Comparison of ENCODE assay signal across 19 cellular contexts in genomic region chr20:34999021-34999451, GRCh38. TPM values are rescaled to one million over a fixed set of nuclear protein-coding genes. Genes with fewer than 3 reads are reported as not detected.
DNase-seq lines count a peak whose midpoint lies in the region; ATAC-seq and TF ChIP-seq lines count a peak whose summit lies in the region.
"Had no signal": no experiment of that assay in that cellular context is flagged by ENCODE, and none has a peak within 500 bp of the region (broad histone marks: within the 10 kb centered on the region; RNA-seq: fewer than 3 reads in every experiment).

No MANE protein-coding gene starts in this region.

- no peak overlapping the region for H2BK15ac ChIP-seq in IMR-90 (ENCODE audit: low read depth, low read length)

- CTCF ChIA-PET in Caco-2 (lab: Charles Lee): interaction anchor here (0.6 to 2.5 kb wide), 4 partner anchors 97 to 1938 kb away, joined by 3 to 13 read pairs (median 4); partner anchors contain the start of gene ACSS2
- CTCF ChIA-PET in IMR-90 (lab: Yijun Ruan, JAX): no interaction called here

- H4K8ac ChIP-seq in IMR-90 (ENCODE audit: low read depth in 2 of 2, low read length in 2 of 2): no peak overlapping the region

- H3K4me3 Mint-ChIP-seq in Caco-2 (ENCODE audit: unreplicated experiment) (no peak overlapping the region), progenitor cell of endocrine pancreas (ENCODE audit: low read depth) (no peak overlapping the region)
- no peak overlapping the region for H3K4me3 Mint-ChIP-seq in effector memory CD8-positive, alpha-beta T cell

- H3K4me1 Mint-ChIP-seq in Caco-2 (ENCODE audit: low read depth, unreplicated experiment): no peaks in the 10 kb centered on the region
- H3K4me1 Mint-ChIP-seq in effector memory CD8-positive, alpha-beta T cell (ENCODE audit: low read depth in 2 of 2): peaks cover 0 to 15% of the 10 kb centered on the region in 2 donors
- H3K4me1 Mint-ChIP-seq in progenitor cell of endocrine pancreas (ENCODE audit: low read depth): no peaks in the 10 kb centered on the region

- WGBS in IMR-90 (ENCODE audit: extremely low coverage in 2 of 2, insufficient read length in 1 of 2), 2 experiments: 94% methylated on average over 20 of the region's 25 CpGs; no CpG with 5 or more reads in 1 of the 2 experiments

- BruUV-seq in Caco-2 (replicated peaks; lab: Mats Ljungman, UMichigan) (no TSS peak), IMR-90 (replicated peaks; lab: Mats Ljungman, UMichigan) (no TSS peak)

- H3K18ac ChIP-seq in IMR-90 (ENCODE audit: low read depth, low read length): no peak overlapping the region

- in situ Hi-C loops in IMR-90 (cut with MboI; ENCODE audit: low sequenced_read_pairs): no loop called here

- H3K4me2 ChIP-seq in IMR-90 (ENCODE audit: low read depth, low read length): no peak overlapping the region

- no peak overlapping the region for H3K9ac ChIP-seq in IMR-90 (ENCODE audit: low read depth, low read length)

- no peaks in the 10 kb centered on the region for H3K4me1 ChIP-seq in Caco-2
- no peaks in the 10 kb centered on the region for H3K4me1 ChIP-seq in IMR-90 (ENCODE audit: control insufficient read depth, insufficient read depth, low read length)
- H3K4me1 ChIP-seq in vagina: no peaks in the 10 kb centered on the region
- H3K4me1 ChIP-seq: HAP-1, SJSA1 had no signal

- no peak overlapping the region for H2AK5ac ChIP-seq in IMR-90 (ENCODE audit: low read depth, low read length)

- H3K4me3 ChIP-seq in Caco-2 (ENCODE audit: low read depth, low read length) (no peak overlapping the region), IMR-90 (ENCODE audit: insufficient read depth, low read depth, low read length) (no peak overlapping the region), vagina (no peak overlapping the region)
- H3K4me3 ChIP-seq: HAP-1, SJSA1 had no signal

- no peak overlapping the region for H3K27ac ChIP-seq in IMR-90 (ENCODE audit: insufficient read depth, low read length)
- H3K27ac ChIP-seq in vagina: no peak overlapping the region
- H3K27ac ChIP-seq: HL-60, SJSA1 had no signal

- no peak overlapping the region for H2BK120ac ChIP-seq in IMR-90 (ENCODE audit: low read depth, low read length)

- no peak overlapping the region for H4K5ac ChIP-seq in IMR-90 (ENCODE audit: low read depth, low read length)

- POLR2A ChIA-PET in Caco-2 (lab: Charles Lee) (no interaction called here), IMR-90 (lab: Charles Lee; ENCODE audit: unreplicated experiment) (no interaction called here)

- no peak overlapping the region for H3K14ac ChIP-seq in IMR-90 (replicated peaks; ENCODE audit: low read depth, low read length)

- TF ChIP-seq CTCF in Caco-2 (IDR thresholded peaks at IDR 0.05; ENCODE audit: insufficient read depth in 1 of 2, low read depth in 1 of 2, low read length in 1 of 2, severe bottlenecking in 1 of 2, unreplicated experiment in 1 of 2) (no peak), IMR-90 (conservative IDR thresholded peaks at IDR 0.05; ENCODE audit: low read depth, low read length) (no peak), progenitor cell of endocrine pancreas (IDR thresholded peaks at IDR 0.05; ENCODE audit: unreplicated experiment) (no peak), vagina (IDR thresholded peaks at IDR 0.05) (no peak)

- TF ChIP-seq RAD21 in IMR-90 (IDR thresholded peaks at IDR 0.05; ENCODE audit: low read length): no peak

- dilution Hi-C loops in IMR-90 (cut with HindIII; ENCODE audit: low sequenced_read_pairs, unreplicated experiment): no loop called here

- no peak overlapping the region for H2AFZ ChIP-seq in IMR-90 (replicated peaks; ENCODE audit: low read length, poor library complexity)

- ATAC-seq in IMR-90 (ENCODE audit: low read depth): no peak
- no peak for ATAC-seq in effector memory CD8-positive, alpha-beta T cell (replicated peaks)
- ATAC-seq in SK-N-SH treated with all-trans-retinoic acid at 6 μM for 48 hours: no peak

- no peaks in the 10 kb centered on the region for H3K27me3 ChIP-seq in Caco-2 (replicated peaks; ENCODE audit: control insufficient read depth, insufficient read depth, low read length)
- no peaks in the 10 kb centered on the region for H3K27me3 ChIP-seq in IMR-90 (ENCODE audit: control insufficient read depth, insufficient read depth, low read length)
- H3K27me3 ChIP-seq in vagina: no peaks in the 10 kb centered on the region
- H3K27me3 ChIP-seq: SJSA1 had no signal

- no peak overlapping the region for H3K23ac ChIP-seq in IMR-90 (ENCODE audit: low read depth, low read length)

- TF ChIP-seq POLR2A in IMR-90 (IDR thresholded peaks at IDR 0.05; ENCODE audit: low read depth, low read length) (no peak), vagina (IDR thresholded peaks at IDR 0.05) (no peak)

- DNase-seq in Caco-2 (peak in 1 of 2 experiments; percentile 51), IMR-90 (no peak), progenitor cell of endocrine pancreas (ENCODE audit: low spot score, unreplicated experiment) (no peak), vagina (ENCODE audit: extremely low spot score in 2 of 2) (no peak), GF-D8 (lab: John Stamatoyannopoulos, UW) (no peak), D341Med (ENCODE audit: low spot score) (no peak)
- DNase-seq in effector memory CD8-positive, alpha-beta T cell: no peak
- DNase-seq: DMS53, MV-4-11, NCI-H1417 treated with DMSO at 0.1 percent for 48 hours, NCI-H2029, NCI-H2171, NCI-H446, NCI-H69, RPMI8226 had no signal

- H3K36me3 ChIP-seq in Caco-2 (ENCODE audit: control insufficient read depth, insufficient read depth, low read length) (peaks cover 16% of the 10 kb centered on the region), IMR-90 (ENCODE audit: control insufficient read depth, insufficient read depth, low read length) (peaks cover 86% of the 10 kb centered on the region), vagina (peaks cover 0 to 67% of the 10 kb centered on the region in 2 donors)

- no peaks in the 10 kb centered on the region for H3K9me1 ChIP-seq in IMR-90 (ENCODE audit: insufficient read depth, low read length)

- no peak overlapping the region for H3K56ac ChIP-seq in IMR-90 (ENCODE audit: extremely low read depth, insufficient read depth, low read length)

- H3K9me3 ChIP-seq in Caco-2 (no peaks in the 10 kb centered on the region), IMR-90 (ENCODE audit: control insufficient read depth, insufficient read depth, low read length) (no peaks in the 10 kb centered on the region), vagina (no peaks in the 10 kb centered on the region)
- H3K9me3 ChIP-seq: HAP-1, SJSA1 had no signal

- H3K27me3 Mint-ChIP-seq in Caco-2 (ENCODE audit: insufficient read depth, unreplicated experiment) (no peaks in the 10 kb centered on the region), progenitor cell of endocrine pancreas (no peaks in the 10 kb centered on the region)
- no peaks in the 10 kb centered on the region for H3K27me3 Mint-ChIP-seq in effector memory CD8-positive, alpha-beta T cell

- peaks cover 37% of the 10 kb centered on the region for H4K20me1 ChIP-seq in IMR-90 (ENCODE audit: insufficient read depth, low read length)

- no peak overlapping the region for H3K4ac ChIP-seq in IMR-90 (ENCODE audit: low read depth, low read length)

- H2BK5ac ChIP-seq in IMR-90 (ENCODE audit: low read depth, low read length, poor library complexity, severe bottlenecking): no peak overlapping the region

- peaks cover 0 to 14% of the 10 kb centered on the region in 2 experiments; a peak in 2 of 4 replicates for H3K79me1 ChIP-seq in IMR-90 (ENCODE audit: low read depth in 1 of 2, low read length in 2 of 2)

- intact Hi-C loops in Caco-2 (cut with micrococcal nuclease; ENCODE audit: unreplicated experiment): no loop called here
- intact Hi-C loops in IMR-90 (cut with micrococcal nuclease): no loop called here
- intact Hi-C loops in vagina (cut with DNase I): no loop called here

- H3K9me3 Mint-ChIP-seq in Caco-2 (ENCODE audit: unreplicated experiment) (no peaks in the 10 kb centered on the region), progenitor cell of endocrine pancreas (ENCODE audit: low read depth) (no peaks in the 10 kb centered on the region)
- H3K9me3 Mint-ChIP-seq in effector memory CD8-positive, alpha-beta T cell: no peaks in the 10 kb centered on the region

- peak overlapping the region; percentile 27 for H3K27ac Mint-ChIP-seq in Caco-2 (ENCODE audit: unreplicated experiment)
- H3K27ac Mint-ChIP-seq in effector memory CD8-positive, alpha-beta T cell: peak overlapping the region; percentile 32 to 35
- H3K27ac Mint-ChIP-seq in progenitor cell of endocrine pancreas: peak overlapping the region; percentile 73

- H2AK9ac ChIP-seq in IMR-90 (replicated peaks; ENCODE audit: low read depth, low read length, poor library complexity): peak overlapping the region; percentile 28

- no peak overlapping the region for H2BK20ac ChIP-seq in IMR-90 (ENCODE audit: low read depth, low read length)

- H3K36me3 Mint-ChIP-seq in Caco-2 (ENCODE audit: insufficient read depth, unreplicated experiment): peaks cover 86% of the 10 kb centered on the region
- H3K36me3 Mint-ChIP-seq in effector memory CD8-positive, alpha-beta T cell (ENCODE audit: insufficient read depth): peaks cover 31% of the 10 kb centered on the region
- H3K36me3 Mint-ChIP-seq in progenitor cell of endocrine pancreas (ENCODE audit: insufficient read depth): peaks cover 40% of the 10 kb centered on the region

- H4K91ac ChIP-seq in IMR-90 (ENCODE audit: insufficient read depth, low read depth, low read length): no peak overlapping the region

TF ChIP-seq in SK-N-SH treated with all-trans-retinoic acid at 6 μM for 48 hours, 23 proteins besides CTCF, POLR2A, EP300 and RAD21 (continues in another document):
- TF ChIP-seq SNAI2 (CRISPR knock-in tag; IDR thresholded peaks at IDR 0.05): no peak

RNA-seq across cellular contexts. Expression of gene MYH7B, which starts 43.4 kb away (rescaled TPM):
- total RNA-seq in Caco-2 (2022) (1.9 and 2.5 TPM in 2 replicates), IMR-90 (2012; rRNA removed) (not detected in 2 replicates), progenitor cell of endocrine pancreas (0.98 and 1.2 TPM in 2 replicates), vagina (under 0.01 TPM)
- polyA plus RNA-seq in IMR-90 (2012; rRNA removed): 0.09 and 0.10 TPM in 2 replicates
- 0.02 and 0.18 TPM in 2 replicates for polyA plus RNA-seq in IMR-90 (2012; cell fraction: cytosol; rRNA removed)
- polyA plus RNA-seq in IMR-90 (2012; cell fraction: nucleus; rRNA removed; ENCODE audit: low replicate concordance): 0.53 and 1.1 TPM in 2 replicates
- total RNA-seq: SJSA1 had no signal

RNA-seq across cellular contexts. Expression of gene GSS, which starts 43.4 kb away (rescaled TPM):
- 138 TPM in 2 replicates for total RNA-seq in Caco-2 (2022)
- total RNA-seq in IMR-90 (2012; rRNA removed): 70.5 and 90.0 TPM in 2 replicates
- polyA plus RNA-seq in IMR-90 (2012; rRNA removed): 70.3 and 73.7 TPM in 2 replicates
- polyA plus RNA-seq in IMR-90 (2012; cell fraction: cytosol; rRNA removed): 64.9 and 72.0 TPM in 2 replicates
- polyA plus RNA-seq in IMR-90 (2012; cell fraction: nucleus; rRNA removed; ENCODE audit: low replicate concordance): 217 and 248 TPM in 2 replicates
- total RNA-seq in progenitor cell of endocrine pancreas: 71.5 and 72.5 TPM in 2 replicates
- total RNA-seq in vagina: 47.9 TPM
